In genomic region chr9:81689343-81690175, GRCh38 we compare ENCODE assay signal across 8 cellular contexts. TPM values are rescaled to one million over a fixed set of nuclear protein-coding genes. Genes with fewer than 3 reads are reported as not detected.
A peak's percentile ranks its signal among the peaks of the same experiment; 100 is the strongest.
DNase-seq lines count a peak whose midpoint lies in the region; ATAC-seq and TF ChIP-seq lines count a peak whose summit lies in the region.

Gene TLE1 (minus strand): TSS chr9:81689547. CDS start chr9:81688240, 1,307 bp downstream.

- H3K4me3 ChIP-seq in effector memory CD4-positive, alpha-beta T cell (ENCODE audit: insufficient read depth, low read depth, low read length, poor library complexity, severe bottlenecking), result peak within 1 kb of the TSS; percentile 55
- H3K4me3 ChIP-seq in lower lobe of right lung, result peak within 1 kb of the TSS; percentile 80

- H3K4me1 ChIP-seq in effector memory CD4-positive, alpha-beta T cell (ENCODE audit: control insufficient read depth, insufficient read depth, low read length, poor library complexity, severe bottlenecking), result peaks cover 4% of the 10 kb centered on the region
- H3K4me1 ChIP-seq in lower lobe of right lung, result peaks cover 46% of the 10 kb centered on the region

- peak; percentile 70 for ATAC-seq in GM19328 (IDR thresholded peaks at IDR 0.05; ENCODE audit: unreplicated experiment)
- ATAC-seq in HG03460 (IDR thresholded peaks at IDR 0.05; ENCODE audit: unreplicated experiment), result peak; percentile 74
- ATAC-seq in lower lobe of right lung, result peak; percentile 93 to 96

- H3K27ac ChIP-seq in effector memory CD4-positive, alpha-beta T cell (ENCODE audit: insufficient read depth, low read length, poor library complexity, severe bottlenecking), result no peak within 1 kb of the TSS
- H3K27ac ChIP-seq in lower lobe of right lung, result peak within 1 kb of the TSS; percentile 82

- TF ChIP-seq CTCF in AG09319 (IDR thresholded peaks at IDR 0.05; ENCODE audit: low read depth, low read length) (no peak; the same call in 1 of the 2 replicates), lower lobe of right lung (IDR thresholded peaks at IDR 0.05) (no peak)

- H3K27me3 ChIP-seq in effector memory CD4-positive, alpha-beta T cell (replicated peaks; ENCODE audit: control insufficient read depth, insufficient read depth, low read length, poor library complexity, severe bottlenecking), result peaks cover 7% of the 10 kb centered on the region
- no peaks in the 10 kb centered on the region for H3K27me3 ChIP-seq in lower lobe of right lung (ENCODE audit: low read depth)

- DNase-seq in AG09319 (ENCODE audit: extremely low read depth, low read depth), result peak; percentile 100
- peak; percentile 97 to 98 for DNase-seq in NCI-H526 (lab: John Stamatoyannopoulos, UW)
- DNase-seq in activated CD8-positive, alpha-beta memory T cell treated with anti-CD3 and anti-CD28 coated beads for 48 hours (ENCODE audit: low read depth in 2 of 3, low spot score in 2 of 3), result peak; percentile 53 to 60 (median 58)
- DNase-seq in effector memory CD4-positive, alpha-beta T cell, result peak; percentile 50 to 75 (median 57)
- DNase-seq in lower lobe of right lung, result peak; percentile 99
- DNase-seq in stimulated activated CD4-positive, alpha-beta T cell treated with anti-CD3 and anti-CD28 coated beads, Interleukin-4, amount 100 ng/mL, for 48 hours (ENCODE audit: low read depth in 2 of 2), result peak; percentile 63 to 67

- intact Hi-C loops in lower lobe of right lung (cut with DNase I), result no loop called here

- H3K36me3 ChIP-seq in effector memory CD4-positive, alpha-beta T cell (ENCODE audit: control insufficient read depth, insufficient read depth, low read length), result no peaks in the 10 kb centered on the region
- no peaks in the 10 kb centered on the region for H3K36me3 ChIP-seq in lower lobe of right lung

- no peaks in the 10 kb centered on the region for H3K9me3 ChIP-seq in effector memory CD4-positive, alpha-beta T cell (ENCODE audit: control insufficient read depth, low read length)
- no peaks in the 10 kb centered on the region for H3K9me3 ChIP-seq in lower lobe of right lung

RNA-seq across cellular contexts. Expression of gene TLE1, which starts in this region (rescaled TPM):
- 17.9 TPM for total RNA-seq in lower lobe of right lung
